In the genomic region with DNA sequence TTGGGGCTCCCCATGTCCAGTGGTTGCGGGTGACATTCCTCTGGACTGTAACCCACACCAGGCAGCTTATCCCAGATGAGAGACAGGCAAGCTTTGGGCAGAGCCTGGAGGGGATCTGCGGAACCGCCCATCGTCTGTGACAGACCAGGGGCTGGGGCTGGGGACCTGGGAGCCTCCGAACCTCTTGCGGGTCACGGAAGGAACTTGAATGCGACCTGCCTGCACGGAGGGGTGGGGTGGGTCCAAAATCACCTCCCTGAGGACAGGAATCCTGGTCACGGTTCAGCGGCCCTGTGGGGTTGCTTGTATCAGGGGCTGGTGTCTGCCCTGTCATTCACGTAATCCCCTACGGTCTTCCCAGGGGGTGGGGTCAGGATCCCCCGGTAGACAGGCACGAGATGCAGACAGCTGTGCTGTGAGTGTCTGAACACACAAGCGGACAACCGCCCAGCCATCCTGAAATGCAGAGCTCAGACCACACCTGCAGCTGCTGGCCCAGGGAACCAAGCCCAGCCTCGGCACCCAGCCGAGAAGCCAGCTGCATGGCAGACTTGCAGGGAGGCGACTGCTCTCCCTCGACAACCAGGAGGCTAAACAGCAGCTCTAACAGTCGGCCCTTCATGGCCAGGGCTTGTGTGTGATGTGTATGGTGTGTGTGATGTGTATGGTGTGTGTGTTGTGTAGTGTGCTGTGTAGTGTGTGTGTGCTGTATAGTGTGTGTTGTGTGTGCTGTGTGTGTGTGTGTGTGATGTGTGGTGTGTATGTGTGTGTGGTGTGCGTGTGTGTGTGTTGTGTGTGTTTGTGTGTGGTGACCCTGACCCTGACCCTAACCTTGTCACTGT, we compare ENCODE assay signal across 11 cellular contexts.
DNase-seq lines count a peak whose midpoint lies in the region; TF ChIP-seq lines count a peak whose summit lies in the region.
"Had no signal": no experiment of that assay in that cellular context is flagged by ENCODE, and none has a peak within 500 bp of the region (broad histone marks: within the 10 kb centered on the region; RNA-seq: fewer than 3 reads in every experiment).

No MANE protein-coding gene starts in this region.

- peaks cover 26% of the 10 kb centered on the region for H3K79me2 ChIP-seq in DOHH2 (ENCODE audit: control insufficient read depth, low read length)

- peak; percentile 42 for DNase-seq in NCI-H1694 (lab: John Stamatoyannopoulos, UW)
- peak; percentile 33 for DNase-seq in brain pericyte (ENCODE audit: low read depth, low spot score)
- peak; percentile 26 for DNase-seq in occipital lobe (lab: John Stamatoyannopoulos, UW)
- DNase-seq in AG20443 (ENCODE audit: low spot score) = no peak
- no peak for DNase-seq in NOMO-1 treated with dmso at 0.1 percent for 144 hours (lab: John Stamatoyannopoulos, UW; ENCODE audit: unreplicated experiment)
- DNase-seq in brain microvascular endothelial cell = no peak
- DNase-seq: immature natural killer cell, NCI-H1436 treated with DMSO at 0.1 percent for 48 hours, sigmoid colon had no signal

- in situ Hi-C loops in brain microvascular endothelial cell (cut with HindIII; ENCODE audit: low pct_ligation_motif_present, low sequenced_read_pairs) = no loop called here

- no peak for TF ChIP-seq CTCF in DOHH2 (IDR thresholded peaks at IDR 0.05; ENCODE audit: low read depth, low read length, poor library complexity, severe bottlenecking)
- TF ChIP-seq CTCF in brain microvascular endothelial cell (IDR thresholded peaks at IDR 0.05; ENCODE audit: low read depth, low read length, missing control alignments) = no peak

- peak overlapping the region; percentile 99 for H3K27ac ChIP-seq in DOHH2 (ENCODE audit: low read depth, low read length)
- no peak overlapping the region for H3K27ac ChIP-seq in brain microvascular endothelial cell
- H3K27ac ChIP-seq: sigmoid colon, suprapubic skin had no signal

- H3K4me2 ChIP-seq in DOHH2 (ENCODE audit: low read length) = peak overlapping the region; percentile 89

- peaks cover 48% of the 10 kb centered on the region for H3F3A ChIP-seq in DOHH2 (ENCODE audit: control insufficient read depth, insufficient read depth)

- H3K4me1 ChIP-seq in DOHH2 (ENCODE audit: control insufficient read depth, low read length) = peaks cover 100% of the 10 kb centered on the region
- H3K4me1 ChIP-seq: sigmoid colon had no signal

- H3K4me3 ChIP-seq in DOHH2 (ENCODE audit: low read length) (peak overlapping the region; percentile 81), brain microvascular endothelial cell (ENCODE audit: low read depth, low read length) (no peak overlapping the region)
- H3K4me3 ChIP-seq: sigmoid colon, suprapubic skin had no signal

- no peaks in the 10 kb centered on the region for H3K27me3 ChIP-seq in DOHH2 (ENCODE audit: control insufficient read depth, low read length)
- H3K27me3 ChIP-seq in brain microvascular endothelial cell (replicated peaks) = peaks cover 9% of the 10 kb centered on the region

- H3K9me2 ChIP-seq in DOHH2 (replicated peaks; ENCODE audit: control insufficient read depth, low read length) = no peaks in the 10 kb centered on the region

- H3K36me3 ChIP-seq in DOHH2 (ENCODE audit: control insufficient read depth, low read length) = 0 out of 2 replicates have a peak, but pooled peaks cover 3% of the 10 kb centered on the region
- H3K36me3 ChIP-seq in brain microvascular endothelial cell (replicated peaks) = no peaks in the 10 kb centered on the region
- H3K36me3 ChIP-seq: sigmoid colon, suprapubic skin had no signal

- no peaks in the 10 kb centered on the region for H4K20me1 ChIP-seq in DOHH2 (ENCODE audit: control insufficient read depth, insufficient read depth, low read depth, low read length)

- H3K9me3 ChIP-seq in DOHH2 (ENCODE audit: control insufficient read depth, insufficient read depth, low read length) = no peaks in the 10 kb centered on the region
- H3K9me3 ChIP-seq: sigmoid colon, suprapubic skin had no signal

Comparison
In these comparisons a context has a peak if more than half of its experiments do, and no peak if none do; other contexts are left out.
1. DNase-seq: peak in NCI-H1694 (single experiment), brain pericyte (single experiment) and occipital lobe (single experiment); none in AG20443 (single experiment), NOMO-1 treated with dmso at 0.1 percent for 144 hours (single experiment) and brain microvascular endothelial cell (single experiment).